ENCODE assay signal across 1 cellular context in genomic region chr10:116612107-116612506, GRCh38.
TF ChIP-seq lines count a peak whose summit lies in the region.

No MANE protein-coding gene starts in this region.

TF ChIP-seq in H1, 55 proteins besides CTCF, POLR2A, EP300 and RAD21:
- TF ChIP-seq CHD7 (IDR thresholded peaks at IDR 0.05; ENCODE audit: insufficient replicate concordance, low read length) (no peak), EZH2 (IDR thresholded peaks at IDR 0.05; ENCODE audit: low read depth, low read length, severe bottlenecking) (no peak), NRF1 (IDR thresholded peaks at IDR 0.05; ENCODE audit: low read depth, low read length) (no peak), SIX5 (IDR thresholded peaks at IDR 0.05; ENCODE audit: low read depth, low read length) (no peak)
TF ChIP-seq in H1: peak in this region for 0.
